Comparison of ENCODE assay signal across 27 cellular contexts in genomic region chr1:205973377-205974232, GRCh38. TPM values are rescaled to one million over a fixed set of nuclear protein-coding genes. Genes with fewer than 3 reads are reported as not detected.
DNase-seq lines count a peak whose midpoint lies in the region; ATAC-seq and TF ChIP-seq lines count a peak whose summit lies in the region.
"Had no signal": no experiment of that assay in that cellular context is flagged by ENCODE, and none has a peak within 500 bp of the region (broad histone marks: within the 10 kb centered on the region; RNA-seq: fewer than 3 reads in every experiment).

No MANE protein-coding gene starts in this region.

- H3K27ac ChIP-seq in sigmoid colon (no peak overlapping the region), brain microvascular endothelial cell (no peak overlapping the region)
- H3K27ac ChIP-seq: BLaER1, HL-60, Peyer's patch had no signal

- TF ChIP-seq CTCF in endothelial cell (IDR thresholded peaks at IDR 0.05; ENCODE audit: unreplicated experiment) (no peak), sigmoid colon (IDR thresholded peaks at IDR 0.05) (no peak), brain microvascular endothelial cell (IDR thresholded peaks at IDR 0.05; ENCODE audit: low read depth, low read length, missing control alignments) (no peak)

- H3K36me3 Mint-ChIP-seq in activated naive CD8-positive, alpha-beta T cell treated with anti-CD3 and anti-CD28 coated beads, Interleukin-2, amount 10 ng/mL, durations not matched to agents 7 days and 5 days = no peaks in the 10 kb centered on the region
- H3K36me3 Mint-ChIP-seq in activated naive CD8-positive, alpha-beta T cell treated with anti-CD3 and anti-CD28 coated beads for 36 hours = no peaks in the 10 kb centered on the region
- H3K36me3 Mint-ChIP-seq in endothelial cell (ENCODE audit: low read depth, unreplicated experiment) = peaks cover 21% of the 10 kb centered on the region

- no peak for TF ChIP-seq EP300 in sigmoid colon (IDR thresholded peaks at IDR 0.05)

- intact Hi-C loops in sigmoid colon (cut with DNase I) = no loop called here

- no peaks in the 10 kb centered on the region for H3K9me3 ChIP-seq in sigmoid colon
- H3K9me3 ChIP-seq: BLaER1, Peyer's patch had no signal

- peaks cover 6% of the 10 kb centered on the region for H3K4me1 Mint-ChIP-seq in activated naive CD8-positive, alpha-beta T cell treated with anti-CD3 and anti-CD28 coated beads, Interleukin-2, amount 10 ng/mL, durations not matched to agents 7 days and 5 days
- no peaks in the 10 kb centered on the region for H3K4me1 Mint-ChIP-seq in activated naive CD8-positive, alpha-beta T cell treated with anti-CD3 and anti-CD28 coated beads for 36 hours
- peaks cover 6% of the 10 kb centered on the region for H3K4me1 Mint-ChIP-seq in endothelial cell (ENCODE audit: unreplicated experiment)

- no peak for DNase-seq in activated naive CD8-positive, alpha-beta T cell treated with anti-CD3 and anti-CD28 coated beads, Interleukin-2, amount 10 ng/mL, durations not matched to agents 7 days and 5 days
- no peak for DNase-seq in activated naive CD8-positive, alpha-beta T cell treated with anti-CD3 and anti-CD28 coated beads for 36 hours
- no peak for DNase-seq in HEK293T (ENCODE audit: extremely low spot score)
- DNase-seq in endothelial cell (ENCODE audit: low spot score) = no peak
- DNase-seq in sigmoid colon = peak; percentile 26
- no peak for DNase-seq in brain microvascular endothelial cell
- DNase-seq: CD4-positive, alpha-beta T cell; DMS53; HCEC 1CT; Kasumi-1; NCI-H1092 treated with DMSO at 0.1 percent for 48 hours; NCI-H1436 treated with DMSO at 0.1 percent for 48 hours; NCI-H2029; NCI-H446 treated with DMSO at 0.1 percent for 48 hours; NCI-H526; OCI-M1; Peyer's patch; SHP77 treated with DMSO at 0.1 percent for 48 hours had no signal

- H3K27me3 ChIP-seq in sigmoid colon = no peaks in the 10 kb centered on the region
- no peaks in the 10 kb centered on the region for H3K27me3 ChIP-seq in brain microvascular endothelial cell (replicated peaks)
- H3K27me3 ChIP-seq: BLaER1, Peyer's patch had no signal

- in situ Hi-C loops in brain microvascular endothelial cell (cut with HindIII; ENCODE audit: low pct_ligation_motif_present, low sequenced_read_pairs) = no loop called here

- TF ChIP-seq POLR2A in sigmoid colon (IDR thresholded peaks at IDR 0.05) = no peak

- H3K4me3 ChIP-seq in sigmoid colon (no peak overlapping the region), brain microvascular endothelial cell (ENCODE audit: low read depth, low read length) (no peak overlapping the region)
- H3K4me3 ChIP-seq: BLaER1, GM23338, Peyer's patch had no signal

- peaks cover 0 to 4% (median 0%) of the 10 kb centered on the region in 4 donors for H3K4me1 ChIP-seq in sigmoid colon
- H3K4me1 ChIP-seq: Peyer's patch had no signal

- no peak for ATAC-seq in activated naive CD8-positive, alpha-beta T cell treated with anti-CD3 and anti-CD28 coated beads, Interleukin-2, amount 10 ng/mL, durations not matched to agents 7 days and 5 days (ENCODE audit: low read depth)
- ATAC-seq in GM18907 (IDR thresholded peaks at IDR 0.05; ENCODE audit: unreplicated experiment) (no peak), GM19455 (IDR thresholded peaks at IDR 0.05; ENCODE audit: unreplicated experiment) (no peak)
- ATAC-seq: GM23338 had no signal

- peak overlapping the region; percentile 31 for H3K27ac Mint-ChIP-seq in activated naive CD8-positive, alpha-beta T cell treated with anti-CD3 and anti-CD28 coated beads, Interleukin-2, amount 10 ng/mL, durations not matched to agents 7 days and 5 days
- no peak overlapping the region for H3K27ac Mint-ChIP-seq in activated naive CD8-positive, alpha-beta T cell treated with anti-CD3 and anti-CD28 coated beads for 36 hours
- peak overlapping the region; percentile 79 for H3K27ac Mint-ChIP-seq in endothelial cell (ENCODE audit: unreplicated experiment)
- H3K27ac Mint-ChIP-seq: CD4-positive, alpha-beta T cell; GM23338 had no signal

- 95 to 98% methylated on average over 8 of the region's 8 CpGs for WGBS in sigmoid colon, 2 donors

- peaks cover 20% of the 10 kb centered on the region for H3K9me3 Mint-ChIP-seq in activated naive CD8-positive, alpha-beta T cell treated with anti-CD3 and anti-CD28 coated beads, Interleukin-2, amount 10 ng/mL, durations not matched to agents 7 days and 5 days
- H3K9me3 Mint-ChIP-seq in activated naive CD8-positive, alpha-beta T cell treated with anti-CD3 and anti-CD28 coated beads for 36 hours = peaks cover 12% of the 10 kb centered on the region
- H3K9me3 Mint-ChIP-seq in endothelial cell (ENCODE audit: unreplicated experiment) = no peaks in the 10 kb centered on the region
- H3K9me3 Mint-ChIP-seq: CD4-positive, alpha-beta T cell had no signal

- CTCF ChIA-PET in HEK293T (lab: Yijun Ruan, JAX) = no interaction called here

- H3K36me3 ChIP-seq in sigmoid colon (no peaks in the 10 kb centered on the region), brain microvascular endothelial cell (replicated peaks) (no peaks in the 10 kb centered on the region)
- H3K36me3 ChIP-seq: BLaER1, Peyer's patch had no signal

- H3K4me3 Mint-ChIP-seq in activated naive CD8-positive, alpha-beta T cell treated with anti-CD3 and anti-CD28 coated beads, Interleukin-2, amount 10 ng/mL, durations not matched to agents 7 days and 5 days = no peak overlapping the region
- no peak overlapping the region for H3K4me3 Mint-ChIP-seq in activated naive CD8-positive, alpha-beta T cell treated with anti-CD3 and anti-CD28 coated beads for 36 hours
- peak overlapping the region; percentile 61 for H3K4me3 Mint-ChIP-seq in endothelial cell (ENCODE audit: unreplicated experiment)
- H3K4me3 Mint-ChIP-seq: CD4-positive, alpha-beta T cell; GM23338 had no signal

- no peaks in the 10 kb centered on the region for H3K27me3 Mint-ChIP-seq in activated naive CD8-positive, alpha-beta T cell treated with anti-CD3 and anti-CD28 coated beads, Interleukin-2, amount 10 ng/mL, durations not matched to agents 7 days and 5 days
- H3K27me3 Mint-ChIP-seq in activated naive CD8-positive, alpha-beta T cell treated with anti-CD3 and anti-CD28 coated beads for 36 hours = no peaks in the 10 kb centered on the region
- H3K27me3 Mint-ChIP-seq in endothelial cell (ENCODE audit: unreplicated experiment) = peaks cover 4% of the 10 kb centered on the region

- POLR2A ChIA-PET in activated naive CD8-positive, alpha-beta T cell treated with anti-CD3 and anti-CD28 coated beads, Interleukin-2, amount 10 ng/mL, durations not matched to agents 7 days and 5 days (lab: Charles Lee) = no interaction called here
- POLR2A ChIA-PET in HEK293T (lab: Yijun Ruan, JAX) = no interaction called here

TF ChIP-seq in HEK293T, 16 proteins besides CTCF, POLR2A, EP300 and RAD21:
- TF ChIP-seq ELF4 (IDR thresholded peaks at IDR 0.05) (no peak), TARDBP (IDR thresholded peaks at IDR 0.05) (peak; percentile 68; the same call in 1 of the 2 replicates)
TF ChIP-seq in HEK293T: peak in this region for 1.

RNA-seq across cellular contexts. Expression of gene RAB7B, which starts 29.6 kb away (rescaled TPM):
- under 1 TPM; 0.80 to 0.91 TPM for total RNA-seq in activated naive CD8-positive, alpha-beta T cell treated with anti-CD3 and anti-CD28 coated beads, Interleukin-2, amount 10 ng/mL, durations not matched to agents 7 days and 5 days
- total RNA-seq in activated naive CD8-positive, alpha-beta T cell treated with anti-CD3 and anti-CD28 coated beads for 36 hours = not detected
- total RNA-seq in endothelial cell (ENCODE audit: unreplicated experiment) (not detected), sigmoid colon (1 to 10 TPM in 3 of 4 donors, under 1 TPM in 1; 0.27 to 5.3 (median 2.0) TPM)
- polyA plus RNA-seq in sigmoid colon = 1 to 10 TPM in 2 of 3 donors, under 1 TPM in 1; 0.69 to 2.1 (median 1.2) TPM
- total RNA-seq: GM23338 had no signal
- polyA plus RNA-seq: GM23338 had no signal

RNA-seq across cellular contexts. Expression of gene SLC26A9, which starts 30.3 kb away (rescaled TPM):
- not detected for total RNA-seq in activated naive CD8-positive, alpha-beta T cell treated with anti-CD3 and anti-CD28 coated beads, Interleukin-2, amount 10 ng/mL, durations not matched to agents 7 days and 5 days
- not detected for total RNA-seq in activated naive CD8-positive, alpha-beta T cell treated with anti-CD3 and anti-CD28 coated beads for 36 hours
- total RNA-seq in endothelial cell (ENCODE audit: unreplicated experiment) (not detected), sigmoid colon (not detected)
- polyA plus RNA-seq in sigmoid colon = under 1 TPM in 1 of 3 donors, not detected in 2; 0.60 TPM
- total RNA-seq: CD4-positive, alpha-beta T cell; Daoy; G401; GM23338; M059J; Peyer's patch had no signal
- polyA plus RNA-seq: AG04450, GM23338 had no signal

RNA-seq across cellular contexts. Expression of gene CTSE, which starts 50.1 kb away (rescaled TPM):
- not detected for total RNA-seq in activated naive CD8-positive, alpha-beta T cell treated with anti-CD3 and anti-CD28 coated beads, Interleukin-2, amount 10 ng/mL, durations not matched to agents 7 days and 5 days
- not detected for total RNA-seq in activated naive CD8-positive, alpha-beta T cell treated with anti-CD3 and anti-CD28 coated beads for 36 hours
- total RNA-seq in endothelial cell (ENCODE audit: unreplicated experiment) (not detected), sigmoid colon (not detected)
- 1 to 10 TPM; 4.4 to 9.0 (median 8.6) TPM for polyA plus RNA-seq in sigmoid colon
- total RNA-seq: CD4-positive, alpha-beta T cell; Daoy; G401; GM23338; M059J had no signal
- polyA plus RNA-seq: AG04450, GM23338 had no signal
